Comparison of ENCODE assay signal across 9 cellular contexts in genomic region chr9:5425006-5425628, GRCh38. TPM values are rescaled to one million over a fixed set of nuclear protein-coding genes. Genes with fewer than 3 reads are reported as not detected.
A peak's percentile ranks its signal among the peaks of the same experiment; 100 is the strongest.
DNase-seq lines count a peak whose midpoint lies in the region; ATAC-seq and TF ChIP-seq lines count a peak whose summit lies in the region.
"Had no signal": no experiment of that assay in that cellular context is flagged by ENCODE, and none has a peak within 500 bp of the region (broad histone marks: within the 10 kb centered on the region; RNA-seq: fewer than 3 reads in every experiment).

No MANE protein-coding gene starts in this region.

- H3K4me3 ChIP-seq in GM12865 (ENCODE audit: low read depth, low read length) (no peak overlapping the region), colonic mucosa (no peak overlapping the region), retinal pigment epithelial cell (ENCODE audit: low read length) (no peak overlapping the region)
- H3K4me3 ChIP-seq: HAP-1 had no signal

- peak; percentile 56 for DNase-seq in ACHN
- DNase-seq in GM12865 (ENCODE audit: low read depth): peak; percentile 56
- peak; percentile 38 to 57 for DNase-seq in NCI-H526 (lab: John Stamatoyannopoulos, UW)
- DNase-seq in colonic mucosa: no peak
- DNase-seq in retinal pigment epithelial cell (ENCODE audit: low read depth): no peak
- DNase-seq in activated CD4-positive, alpha-beta memory T cell treated with anti-CD3 and anti-CD28 coated beads, Interleukin-2, amount 10 ng/mL, durations not matched to agents 7 days and 5 days: no peak

- H3K27me3 Mint-ChIP-seq in activated CD4-positive, alpha-beta memory T cell treated with anti-CD3 and anti-CD28 coated beads, Interleukin-2, amount 10 ng/mL, durations not matched to agents 7 days and 5 days: no peaks in the 10 kb centered on the region

- H3K4me1 ChIP-seq in colonic mucosa: no peaks in the 10 kb centered on the region
- H3K4me1 ChIP-seq: HAP-1 had no signal

- H3K9ac ChIP-seq in colonic mucosa (ENCODE audit: low read depth in 2 of 2, low read length in 2 of 2): no peak overlapping the region

- H3K4me3 Mint-ChIP-seq in activated CD4-positive, alpha-beta memory T cell treated with anti-CD3 and anti-CD28 coated beads, Interleukin-2, amount 10 ng/mL, durations not matched to agents 7 days and 5 days: no peak overlapping the region

- intact Hi-C loops in colonic mucosa (cut with DNase I): loop anchor here (5.0 to 10.0 kb wide), 2 partner anchors 238 to 440 kb away; partner anchors contain the start of genes INSL6 and JAK2

- H3K36me3 Mint-ChIP-seq in activated CD4-positive, alpha-beta memory T cell treated with anti-CD3 and anti-CD28 coated beads, Interleukin-2, amount 10 ng/mL, durations not matched to agents 7 days and 5 days (ENCODE audit: low read depth): peaks cover 6% of the 10 kb centered on the region

- no peak for ATAC-seq in GM18502 (IDR thresholded peaks at IDR 0.05; ENCODE audit: poor library complexity, unreplicated experiment)
- ATAC-seq in GM19351 (IDR thresholded peaks at IDR 0.05; ENCODE audit: unreplicated experiment): no peak

- TF ChIP-seq CTCF in GM12865 (IDR thresholded peaks at IDR 0.05; ENCODE audit: insufficient read depth, low read depth, low read length, missing control alignments) (peak; percentile 36), colonic mucosa (IDR thresholded peaks at IDR 0.05) (peak; percentile 38), retinal pigment epithelial cell (conservative IDR thresholded peaks at IDR 0.05; ENCODE audit: low read depth, low read length) (peak; percentile 35)

- H3K27ac Mint-ChIP-seq in activated CD4-positive, alpha-beta memory T cell treated with anti-CD3 and anti-CD28 coated beads, Interleukin-2, amount 10 ng/mL, durations not matched to agents 7 days and 5 days: no peak overlapping the region

- H3K9me3 Mint-ChIP-seq in activated CD4-positive, alpha-beta memory T cell treated with anti-CD3 and anti-CD28 coated beads, Interleukin-2, amount 10 ng/mL, durations not matched to agents 7 days and 5 days: no peaks in the 10 kb centered on the region

- no peak overlapping the region for H3K27ac ChIP-seq in colonic mucosa

- no peaks in the 10 kb centered on the region for H3K36me3 ChIP-seq in colonic mucosa

- CTCF ChIA-PET in activated CD4-positive, alpha-beta memory T cell treated with anti-CD3 and anti-CD28 coated beads, Interleukin-2, amount 10 ng/mL, durations not matched to agents 7 days and 5 days (lab: Charles Lee): interaction anchor here (0.7 to 5.1 kb wide), 14 partner anchors 9 to 666 kb away, joined by 3 to 75 read pairs (median 3); partner anchors contain the start of gene INSL6

- in situ Hi-C loops in ACHN (cut with HindIII; ENCODE audit: low pct_ligation_motif_present, low pct_unique_long_range_greater_than_20kb, low sequenced_read_pairs): no loop called here

- H3K9me3 ChIP-seq in colonic mucosa: no peaks in the 10 kb centered on the region
- H3K9me3 ChIP-seq: HAP-1 had no signal

- H3K4me1 Mint-ChIP-seq in activated CD4-positive, alpha-beta memory T cell treated with anti-CD3 and anti-CD28 coated beads, Interleukin-2, amount 10 ng/mL, durations not matched to agents 7 days and 5 days: no peaks in the 10 kb centered on the region

- no peaks in the 10 kb centered on the region for H3K27me3 ChIP-seq in colonic mucosa

- POLR2A ChIA-PET in activated CD4-positive, alpha-beta memory T cell treated with anti-CD3 and anti-CD28 coated beads, Interleukin-2, amount 10 ng/mL, durations not matched to agents 7 days and 5 days (lab: Charles Lee): interaction anchor here (0.6 kb wide), 1 partner anchor 240 kb away, joined by 3 read pairs; no protein-coding TSS in a partner anchor

RNA-seq across cellular contexts. Expression of gene PLGRKT, which starts 12.6 kb away (rescaled TPM):
- 10 to 100 TPM; 55.9 to 56.2 TPM for total RNA-seq in colonic mucosa
- total RNA-seq in activated CD4-positive, alpha-beta memory T cell treated with anti-CD3 and anti-CD28 coated beads, Interleukin-2, amount 10 ng/mL, durations not matched to agents 7 days and 5 days: 10 to 100 TPM; 32.0 TPM

RNA-seq across cellular contexts. Expression of gene CD274, which starts 25.2 kb away (rescaled TPM):
- total RNA-seq in colonic mucosa: 1 to 10 TPM; 1.6 to 2.0 TPM
- 10 to 100 TPM; 12.4 to 12.6 TPM for total RNA-seq in activated CD4-positive, alpha-beta memory T cell treated with anti-CD3 and anti-CD28 coated beads, Interleukin-2, amount 10 ng/mL, durations not matched to agents 7 days and 5 days

Comparison
In these comparisons a context has a peak if more than half of its experiments do, and no peak if none do; other contexts are left out.
1. DNase-seq: peak in ACHN (single experiment), GM12865 (single experiment) and NCI-H526 (2 of 2); none in colonic mucosa (single experiment), retinal pigment epithelial cell (single experiment) and activated CD4-positive, alpha-beta memory T cell treated with anti-CD3 and anti-CD28 coated beads, Interleukin-2, amount 10 ng/mL, durations not matched to agents 7 days and 5 days (single experiment).
2. RNA of gene CD274, which starts 25.2 kb away (total RNA-seq): 12.4 to 12.6 TPM in activated CD4-positive, alpha-beta memory T cell treated with anti-CD3 and anti-CD28 coated beads, Interleukin-2, amount 10 ng/mL, durations not matched to agents 7 days and 5 days; 1.6 to 2.0 TPM in colonic mucosa; every median in the first group is over 4 times any median in the second.
3. Peak in every context shown above with its lines, with median percentiles within 50 percentile points of each other: CTCF ChIP-seq.